Comparison of ENCODE assay signal across 11 cellular contexts in the genomic region with DNA sequence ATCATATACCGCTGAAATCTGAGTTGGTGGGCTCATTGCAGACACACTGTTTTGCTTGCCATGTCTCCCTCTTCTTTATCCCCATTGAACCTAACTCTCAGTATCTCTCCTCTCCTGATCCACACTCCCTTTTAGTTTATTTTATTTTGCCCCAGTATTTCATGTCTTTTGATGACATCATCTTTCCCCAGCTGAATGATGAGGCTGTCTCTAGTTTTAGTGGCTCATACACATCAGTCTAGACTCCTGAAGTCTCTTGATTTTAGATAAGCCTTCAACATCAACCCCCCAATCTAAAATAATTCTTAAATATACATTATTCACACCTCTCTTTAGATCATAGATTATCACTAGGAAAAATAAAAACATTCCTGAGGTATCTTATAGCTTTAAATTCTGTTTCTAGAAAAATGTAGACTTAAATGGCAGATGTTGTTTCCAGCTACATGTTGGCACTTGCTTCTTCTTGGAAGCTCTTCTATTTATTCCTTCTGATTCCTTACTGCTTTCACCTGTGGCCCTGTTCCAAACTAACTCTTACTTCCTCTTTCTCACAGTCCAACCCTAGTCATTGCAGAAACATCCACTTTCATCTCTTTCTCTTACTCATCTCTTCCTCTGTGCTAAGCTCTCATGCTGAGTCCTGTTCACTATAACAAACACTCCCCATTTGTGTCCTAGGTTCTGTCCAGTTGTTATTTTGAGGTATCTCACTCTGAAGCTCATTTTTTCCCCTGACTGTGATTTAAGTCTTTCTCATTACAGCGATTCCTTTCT.
DNase-seq lines count a peak whose midpoint lies in the region; ATAC-seq, FAIRE-seq and TF ChIP-seq lines count a peak whose summit lies in the region.
"Had no signal": no experiment of that assay in that cellular context is flagged by ENCODE, and none has a peak within 500 bp of the region (broad histone marks: within the 10 kb centered on the region; RNA-seq: fewer than 3 reads in every experiment).

No MANE protein-coding gene starts in this region.

- DNase-seq in astrocyte (ENCODE audit: low read depth): peak; percentile 36
- DNase-seq in dermis blood vessel endothelial cell: no peak
- no peak for DNase-seq in uterus
- DNase-seq in endodermal cell: no peak
- DNase-seq: dorsolateral prefrontal cortex, left ventricle myocardium inferior, small intestine had no signal

- H3K9me3 Mint-ChIP-seq in astrocyte (ENCODE audit: unreplicated experiment): no peaks in the 10 kb centered on the region
- no peaks in the 10 kb centered on the region for H3K9me3 Mint-ChIP-seq in endodermal cell

- no peak for TF ChIP-seq CTCF in astrocyte (IDR thresholded peaks at IDR 0.05; ENCODE audit: insufficient read depth, low read depth, low read length)
- TF ChIP-seq CTCF in uterus (IDR thresholded peaks at IDR 0.05): no peak
- no peak for TF ChIP-seq CTCF in gastroesophageal sphincter (IDR thresholded peaks at IDR 0.05)
- TF ChIP-seq CTCF in endodermal cell (conservative IDR thresholded peaks at IDR 0.05): no peak

- H3K36me3 ChIP-seq in astrocyte (ENCODE audit: insufficient read depth, low read length): no peaks in the 10 kb centered on the region
- H3K36me3 ChIP-seq in uterus: no peaks in the 10 kb centered on the region
- H3K36me3 ChIP-seq in gastroesophageal sphincter: no peaks in the 10 kb centered on the region
- H3K36me3 ChIP-seq in endodermal cell (ENCODE audit: control insufficient read depth, insufficient read depth, low read length): no peaks in the 10 kb centered on the region
- H3K36me3 ChIP-seq: left ventricle myocardium inferior had no signal

- H3K4me1 Mint-ChIP-seq in astrocyte (ENCODE audit: low read depth, unreplicated experiment) (no peaks in the 10 kb centered on the region), endodermal cell (no peaks in the 10 kb centered on the region)

- H4K20me1 ChIP-seq in astrocyte (ENCODE audit: insufficient read depth, low read length): no peaks in the 10 kb centered on the region

- H3K4me2 ChIP-seq in astrocyte (ENCODE audit: low read length): peak overlapping the region; percentile 61

- H3K27me3 ChIP-seq in astrocyte (ENCODE audit: insufficient read depth, low read length): no peaks in the 10 kb centered on the region
- no peaks in the 10 kb centered on the region for H3K27me3 ChIP-seq in uterus
- H3K27me3 ChIP-seq in gastroesophageal sphincter: no peaks in the 10 kb centered on the region
- H3K27me3 ChIP-seq in endodermal cell (ENCODE audit: control insufficient read depth, insufficient read depth, low read length, poor library complexity, severe bottlenecking): no peaks in the 10 kb centered on the region
- H3K27me3 ChIP-seq: dorsolateral prefrontal cortex had no signal

- H3K9me3 ChIP-seq in astrocyte (ENCODE audit: insufficient read depth, low read depth, low read length): no peaks in the 10 kb centered on the region
- peaks cover 0 to 2% of the 10 kb centered on the region in 2 donors for H3K9me3 ChIP-seq in uterus
- no peaks in the 10 kb centered on the region for H3K9me3 ChIP-seq in gastroesophageal sphincter
- H3K9me3 ChIP-seq in endodermal cell (ENCODE audit: control insufficient read depth, low read length): no peaks in the 10 kb centered on the region
- H3K9me3 ChIP-seq: left ventricle myocardium inferior had no signal

- no peak overlapping the region for H3K4me3 ChIP-seq in astrocyte (ENCODE audit: insufficient read depth, low read depth, low read length)
- no peak overlapping the region for H3K4me3 ChIP-seq in skin epidermis
- no peak overlapping the region for H3K4me3 ChIP-seq in uterus
- H3K4me3 ChIP-seq in gastroesophageal sphincter: no peak overlapping the region
- no peak overlapping the region for H3K4me3 ChIP-seq in endodermal cell (ENCODE audit: low read length)
- H3K4me3 ChIP-seq: dorsolateral prefrontal cortex, left ventricle myocardium inferior had no signal

- H3K9ac ChIP-seq in astrocyte (ENCODE audit: low read length) (peak overlapping the region; percentile 32), endodermal cell (ENCODE audit: extremely low read depth, low read length, poor library complexity, severe bottlenecking) (no peak overlapping the region)

- H2AFZ ChIP-seq in astrocyte (ENCODE audit: low read depth, low read length): no peak overlapping the region

- FAIRE-seq in astrocyte (lab: Jason Lieb, UNC): no peak
- FAIRE-seq: small intestine had no signal

- 58 to 64% methylated on average over 2 of the region's 2 CpGs for WGBS in gastroesophageal sphincter (ENCODE audit: low coverage in 1 of 2), 2 donors
- 90 to 95% methylated on average over 2 of the region's 2 CpGs for WGBS in endodermal cell (ENCODE audit: insufficient coverage in 1 of 2, insufficient read length in 1 of 2), 2 experiments

- TF ChIP-seq POLR2A in uterus (IDR thresholded peaks at IDR 0.05) (no peak), gastroesophageal sphincter (IDR thresholded peaks at IDR 0.05) (no peak)

- ATAC-seq in GM21390 (IDR thresholded peaks at IDR 0.05; ENCODE audit: unreplicated experiment) (peak; percentile 92), HG03432 (IDR thresholded peaks at IDR 0.05; ENCODE audit: unreplicated experiment) (peak; percentile 93), gastroesophageal sphincter (no peak)

- H3K4me3 Mint-ChIP-seq in astrocyte (ENCODE audit: unreplicated experiment): no peak overlapping the region
- H3K4me3 Mint-ChIP-seq in endodermal cell: no peak overlapping the region

- TF ChIP-seq EP300 in gastroesophageal sphincter (IDR thresholded peaks at IDR 0.05): no peak

- H3K36me3 Mint-ChIP-seq in astrocyte (ENCODE audit: low read depth, unreplicated experiment) (no peaks in the 10 kb centered on the region), endodermal cell (ENCODE audit: low read depth) (no peaks in the 10 kb centered on the region)

- H3K79me2 ChIP-seq in astrocyte (ENCODE audit: insufficient read depth, low read length): no peaks in the 10 kb centered on the region

- H3K27me3 Mint-ChIP-seq in astrocyte (ENCODE audit: low read depth, unreplicated experiment): no peaks in the 10 kb centered on the region
- no peaks in the 10 kb centered on the region for H3K27me3 Mint-ChIP-seq in endodermal cell (ENCODE audit: insufficient read depth)

- H3K27ac ChIP-seq in astrocyte (ENCODE audit: low read depth, low read length) (peak overlapping the region; percentile 44), skin epidermis (peak overlapping the region in 16 of 21 experiments; percentile 3 to 77 (median 48)), uterus (no peak overlapping the region), gastroesophageal sphincter (no peak overlapping the region), endodermal cell (ENCODE audit: low read depth, low read length) (no peak overlapping the region)
- H3K27ac ChIP-seq: dorsolateral prefrontal cortex, left ventricle myocardium inferior had no signal

- intact Hi-C loops in uterus (cut with DNase I; ENCODE audit: low total_unique reads): no loop called here

- H3K4me1 ChIP-seq in astrocyte (ENCODE audit: insufficient read depth, low read length): peaks cover 4% of the 10 kb centered on the region
- no peaks in the 10 kb centered on the region for H3K4me1 ChIP-seq in uterus
- H3K4me1 ChIP-seq in gastroesophageal sphincter: no peaks in the 10 kb centered on the region
- no peaks in the 10 kb centered on the region for H3K4me1 ChIP-seq in endodermal cell (ENCODE audit: control insufficient read depth, insufficient read depth, low read length)
- H3K4me1 ChIP-seq: left ventricle myocardium inferior had no signal

- no peak overlapping the region for H3K27ac Mint-ChIP-seq in astrocyte (ENCODE audit: unreplicated experiment)
- no peak overlapping the region for H3K27ac Mint-ChIP-seq in endodermal cell

Comparison
In these comparisons a context has a peak if more than half of its experiments do, and no peak if none do; other contexts are left out.
1. H3K27ac ChIP-seq: peak in astrocyte (single experiment) and skin epidermis (16 of 21); none in uterus (0 of 2), gastroesophageal sphincter (0 of 4) and endodermal cell (single experiment).